In genomic region chr19:469833-470232, GRCh38 we compare ENCODE assay signal across 13 cellular contexts. TPM values are rescaled to one million over a fixed set of nuclear protein-coding genes. Genes with fewer than 3 reads are reported as not detected.
DNase-seq lines count a peak whose midpoint lies in the region; ATAC-seq and TF ChIP-seq lines count a peak whose summit lies in the region.
"Had no signal": no experiment of that assay in that cellular context is flagged by ENCODE, and none has a peak within 500 bp of the region (broad histone marks: within the 10 kb centered on the region; RNA-seq: fewer than 3 reads in every experiment).

No MANE protein-coding gene starts in this region.

- no peak overlapping the region for H3K4me2 ChIP-seq in neural progenitor cell

- no peaks in the 10 kb centered on the region for H3K79me2 ChIP-seq in neural progenitor cell (ENCODE audit: low read depth)

- no peak for TF ChIP-seq CTCF in CD8-positive, alpha-beta T cell (IDR thresholded peaks at IDR 0.05)
- no peak for TF ChIP-seq CTCF in neural progenitor cell (IDR thresholded peaks at IDR 0.05)

- no peaks in the 10 kb centered on the region for H3K9me3 ChIP-seq in CD8-positive, alpha-beta T cell (ENCODE audit: low read length)
- H3K9me3 ChIP-seq in neural progenitor cell (ENCODE audit: low read depth), result no peaks in the 10 kb centered on the region
- no peaks in the 10 kb centered on the region for H3K9me3 ChIP-seq in effector memory CD4-positive, alpha-beta T cell (ENCODE audit: control insufficient read depth, low read length)
- H3K9me3 ChIP-seq: Caco-2, HAP-1 had no signal

- H3K27ac ChIP-seq in CD8-positive, alpha-beta T cell (ENCODE audit: low read depth, low read length), result no peak overlapping the region
- H3K27ac ChIP-seq in neural progenitor cell, result no peak overlapping the region
- H3K27ac ChIP-seq in effector memory CD4-positive, alpha-beta T cell (ENCODE audit: insufficient read depth, low read length, poor library complexity, severe bottlenecking), result no peak overlapping the region

- POLR2A ChIA-PET in CD8-positive, alpha-beta T cell (lab: Charles Lee), result no interaction called here

- no peak overlapping the region for H3K4me3 Mint-ChIP-seq in CD8-positive, alpha-beta T cell
- H3K4me3 Mint-ChIP-seq in neural progenitor cell, result no peak overlapping the region
- H3K4me3 Mint-ChIP-seq: CD4-positive, alpha-beta memory T cell had no signal

- DNase-seq in CD8-positive, alpha-beta T cell, result no peak
- DNase-seq in HCEC 1CT, result peak; percentile 15
- no peak for DNase-seq in neural progenitor cell (ENCODE audit: low spot score)
- DNase-seq in effector memory CD4-positive, alpha-beta T cell, result no peak
- DNase-seq in iPS-NIHi11 (ENCODE audit: low spot score), result no peak
- DNase-seq: C1 segment of cervical spinal cord; Caco-2; CD4-positive, alpha-beta memory T cell; DMS153; DND-41; GOT3 had no signal

- H3K27me3 Mint-ChIP-seq in CD8-positive, alpha-beta T cell (ENCODE audit: low read depth), result no peaks in the 10 kb centered on the region
- H3K27me3 Mint-ChIP-seq in neural progenitor cell (ENCODE audit: insufficient read depth, low read depth), result peaks cover 9% of the 10 kb centered on the region

- no peaks in the 10 kb centered on the region for H4K20me1 ChIP-seq in neural progenitor cell (ENCODE audit: low read depth)

- CTCF ChIA-PET in CD8-positive, alpha-beta T cell (lab: Charles Lee), result no interaction called here

- H3K4me1 Mint-ChIP-seq in CD8-positive, alpha-beta T cell (ENCODE audit: low read depth), result no peaks in the 10 kb centered on the region
- peaks cover 6% of the 10 kb centered on the region for H3K4me1 Mint-ChIP-seq in neural progenitor cell
- H3K4me1 Mint-ChIP-seq: CD4-positive, alpha-beta memory T cell had no signal

- H3K36me3 Mint-ChIP-seq in CD8-positive, alpha-beta T cell, result no peaks in the 10 kb centered on the region
- H3K36me3 Mint-ChIP-seq in neural progenitor cell, result no peaks in the 10 kb centered on the region
- H3K36me3 Mint-ChIP-seq: CD4-positive, alpha-beta memory T cell had no signal

- peak overlapping the region; percentile 37 for H3K27ac Mint-ChIP-seq in CD8-positive, alpha-beta T cell
- peak overlapping the region; percentile 35 for H3K27ac Mint-ChIP-seq in neural progenitor cell
- H3K27ac Mint-ChIP-seq: CD4-positive, alpha-beta memory T cell had no signal

- intact Hi-C loops in CD8-positive, alpha-beta T cell (cut with DNase I, micrococcal nuclease), result no loop called here

- no peaks in the 10 kb centered on the region for H3K36me3 ChIP-seq in CD8-positive, alpha-beta T cell (ENCODE audit: insufficient read depth, low read length)
- no peaks in the 10 kb centered on the region for H3K36me3 ChIP-seq in neural progenitor cell
- no peaks in the 10 kb centered on the region for H3K36me3 ChIP-seq in effector memory CD4-positive, alpha-beta T cell (ENCODE audit: control insufficient read depth, insufficient read depth, low read length)
- H3K36me3 ChIP-seq: HAP-1 had no signal

- no peak overlapping the region for H3K4me3 ChIP-seq in CD8-positive, alpha-beta T cell (ENCODE audit: low read depth, low read length)
- H3K4me3 ChIP-seq in neural progenitor cell, result no peak overlapping the region
- H3K4me3 ChIP-seq in effector memory CD4-positive, alpha-beta T cell (ENCODE audit: insufficient read depth, low read depth, low read length, poor library complexity, severe bottlenecking), result no peak overlapping the region
- H3K4me3 ChIP-seq: HAP-1 had no signal

- no peak for ATAC-seq in CD8-positive, alpha-beta T cell
- no peak for ATAC-seq in HG03457 (IDR thresholded peaks at IDR 0.05; ENCODE audit: unreplicated experiment)

- H3F3A ChIP-seq in neural progenitor cell (ENCODE audit: low read depth), result peaks cover 7% of the 10 kb centered on the region

- no peak overlapping the region for H2AFZ ChIP-seq in neural progenitor cell (replicated peaks)

- H3K9ac ChIP-seq in neural progenitor cell, result no peak overlapping the region

- H3K9me3 Mint-ChIP-seq in CD8-positive, alpha-beta T cell, result no peaks in the 10 kb centered on the region
- H3K9me3 Mint-ChIP-seq in neural progenitor cell, result peaks cover 2% of the 10 kb centered on the region
- H3K9me3 Mint-ChIP-seq: CD4-positive, alpha-beta memory T cell had no signal

- no peaks in the 10 kb centered on the region for H3K27me3 ChIP-seq in CD8-positive, alpha-beta T cell (ENCODE audit: insufficient read depth, low read length)
- H3K27me3 ChIP-seq in neural progenitor cell, result no peaks in the 10 kb centered on the region
- no peaks in the 10 kb centered on the region for H3K27me3 ChIP-seq in effector memory CD4-positive, alpha-beta T cell (replicated peaks; ENCODE audit: control insufficient read depth, insufficient read depth, low read length, poor library complexity, severe bottlenecking)

- no peaks in the 10 kb centered on the region for H3K4me1 ChIP-seq in CD8-positive, alpha-beta T cell (ENCODE audit: insufficient read depth, low read length)
- H3K4me1 ChIP-seq in neural progenitor cell, result peaks cover 6% of the 10 kb centered on the region
- no peaks in the 10 kb centered on the region for H3K4me1 ChIP-seq in effector memory CD4-positive, alpha-beta T cell (ENCODE audit: control insufficient read depth, insufficient read depth, low read length, poor library complexity, severe bottlenecking)
- H3K4me1 ChIP-seq: Caco-2, HAP-1 had no signal

RNA-seq across cellular contexts. Expression of gene SHC2, which starts 9.0 kb away (rescaled TPM):
- total RNA-seq in CD8-positive, alpha-beta T cell, result 1 to 10 TPM; 6.1 to 6.6 TPM
- 3.2 and 15.9 TPM in 2 replicates for total RNA-seq in neural progenitor cell (ENCODE audit: low replicate concordance)

RNA-seq across cellular contexts. Expression of gene MADCAM1, which starts 26.5 kb away (rescaled TPM):
- total RNA-seq in CD8-positive, alpha-beta T cell, result under 1 TPM in 1 of 2 experiments, not detected in 1; 0.19 TPM
- total RNA-seq in neural progenitor cell (ENCODE audit: low replicate concordance), result 0.09 TPM in 1 of 2 replicates, not detected in the other

RNA-seq across cellular contexts. Expression of gene TPGS1, which starts 37.5 kb away (rescaled TPM):
- total RNA-seq in CD8-positive, alpha-beta T cell, result 10 to 100 TPM; 17.3 to 19.5 TPM
- 9.4 and 31.1 TPM in 2 replicates for total RNA-seq in neural progenitor cell (ENCODE audit: low replicate concordance)
